8 cellular contexts compared by ENCODE assay signal in genomic region chr6:141000917-141001316, GRCh38.
"Had no signal": no experiment of that assay in that cellular context is flagged by ENCODE, and none has a peak within 500 bp of the region (broad histone marks: within the 10 kb centered on the region; RNA-seq: fewer than 3 reads in every experiment).

No MANE protein-coding gene starts in this region.

- H3K27ac ChIP-seq: GM23248 had no signal

- H3K9me3 ChIP-seq: HAP-1 had no signal

- H3K4me2 ChIP-seq: GM23338 had no signal

- H3K36me3 ChIP-seq: HAP-1 had no signal

- H2AFZ ChIP-seq: GM23248, GM23338 had no signal

- H3K9ac ChIP-seq: GM23248 had no signal

- DNase-seq: GM23248, GOT3, H7, H9, HCEC 1CT, HFFc6 had no signal

- H3K4me3 ChIP-seq: GM23248, GM23338, HAP-1 had no signal
